23 cellular contexts compared by ENCODE assay signal in the genomic region with DNA sequence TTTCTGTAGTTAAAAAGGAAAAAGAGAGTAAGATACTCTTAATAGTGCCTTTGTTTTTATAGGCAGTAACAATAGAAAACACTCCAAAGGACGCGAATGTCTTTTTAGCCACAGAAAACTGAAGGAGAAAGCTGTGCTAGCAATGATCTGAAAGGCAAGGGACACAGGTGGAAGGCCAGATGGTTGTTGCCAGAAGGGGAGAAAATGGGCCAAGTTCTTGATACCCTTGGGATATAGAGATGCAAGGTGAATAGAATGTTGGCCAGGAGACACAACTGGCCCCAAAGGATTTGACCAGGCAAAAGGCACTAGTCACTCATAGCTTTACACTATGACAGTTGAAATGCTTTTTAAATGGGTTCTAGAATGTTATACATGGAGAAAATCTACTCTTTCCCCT.
"Had no signal": no experiment of that assay in that cellular context is flagged by ENCODE, and none has a peak within 500 bp of the region (broad histone marks: within the 10 kb centered on the region; RNA-seq: fewer than 3 reads in every experiment).

No MANE protein-coding gene starts in this region.

- H3K4me3 ChIP-seq: left lung, lung, mucosa of descending colon, right lobe of liver, skin epidermis, thoracic aorta had no signal

- DNase-seq: activated CD4-positive, alpha-beta T cell treated with anti-CD3 and anti-CD28 coated beads for 1 hour; activated CD4-positive, alpha-beta T cell treated with anti-CD3 and anti-CD28 coated beads, Interleukin-2, amount 50 U/mL, for 1 hour; activated CD8-positive, alpha-beta T cell treated with anti-CD3 and anti-CD28 coated beads for 36 hours; activated gamma-delta T cell treated with Interleukin-2 at 50 U/mL for 16 hours; activated naive CD4-positive, alpha-beta T cell treated with anti-CD3 and anti-CD28 coated beads, Interleukin-2, amount 50 U/mL, for 16 hours; activated T-cell treated with anti-CD3 and anti-CD28 coated beads, Interleukin-2, amount 50 U/mL, for 4 hours; amniotic stem cell; brain microvascular endothelial cell; dermis blood vessel endothelial cell; effector CD8-positive, alpha-beta T cell; left lung; mucosa of descending colon; right lobe of liver; stimulated activated CD4-positive, alpha-beta T cell treated with anti-CD3 and anti-CD28 coated beads, Interleukin-12 subunit alpha, Interleukin-12 subunit beta, amount 100 ng/mL, for 4 hours; stimulated activated CD4-positive, alpha-beta T cell treated with anti-CD3 and anti-CD28 coated beads, Interleukin-4, amount 100 ng/mL, for 24 hours; T-helper 2 cell; trophoblast cell had no signal

- ATAC-seq: activated CD8-positive, alpha-beta T cell treated with anti-CD3 and anti-CD28 coated beads for 36 hours; activated T-cell treated with anti-CD3 and anti-CD28 coated beads, Interleukin-2, amount 50 U/mL, for 4 hours; activated T-helper 17 cell treated with anti-CD3 and anti-CD28 coated beads, Interleukin-2, amount 50 U/mL, for 72 hours; left lung; mucosa of descending colon; right lobe of liver; stimulated activated effector memory CD8-positive, alpha-beta T cell treated with anti-CD3 and anti-CD28 coated beads, Interleukin-12 subunit alpha, Interleukin-12 subunit beta, amount 100 ng/mL, for 72 hours; WTC11 had no signal
